Comparison of ENCODE assay signal across 8 cellular contexts in genomic region chr5:172849636-172850453, GRCh38. TPM values are rescaled to one million over a fixed set of nuclear protein-coding genes. Genes with fewer than 3 reads are reported as not detected.
DNase-seq lines count a peak whose midpoint lies in the region; ATAC-seq and TF ChIP-seq lines count a peak whose summit lies in the region.

No MANE protein-coding gene starts in this region.

- H3K36me3 Mint-ChIP-seq in T-helper 17 cell (ENCODE audit: low read depth) (no peaks in the 10 kb centered on the region), naive B cell (no peaks in the 10 kb centered on the region)

- no peak overlapping the region for H3K27ac ChIP-seq in effector memory CD4-positive, alpha-beta T cell (ENCODE audit: insufficient read depth, low read length, poor library complexity, severe bottlenecking)

- no peaks in the 10 kb centered on the region for H3K9me3 Mint-ChIP-seq in naive B cell

- DNase-seq in GM12865 (ENCODE audit: low read depth) (peak; percentile 84), HCEC 1CT (peak; percentile 37), T-helper 17 cell (no peak), naive B cell (peak; percentile 90), EL (no peak), Right ventricle myocardium superior (no peak)
- DNase-seq in effector memory CD4-positive, alpha-beta T cell = no peak
- DNase-seq in stimulated activated CD4-positive, alpha-beta T cell treated with anti-CD3 and anti-CD28 coated beads, Interleukin-2, amount 100 ng/mL, for 24 hours = no peak

- H3K27me3 ChIP-seq in effector memory CD4-positive, alpha-beta T cell (replicated peaks; ENCODE audit: control insufficient read depth, insufficient read depth, low read length, poor library complexity, severe bottlenecking) = no peaks in the 10 kb centered on the region

- H3K4me3 ChIP-seq in GM12865 (ENCODE audit: low read depth, low read length) = no peak overlapping the region; the same call in 1 of the 2 replicates
- no peak overlapping the region for H3K4me3 ChIP-seq in effector memory CD4-positive, alpha-beta T cell (ENCODE audit: insufficient read depth, low read depth, low read length, poor library complexity, severe bottlenecking)

- TF ChIP-seq CTCF in GM12865 (IDR thresholded peaks at IDR 0.05; ENCODE audit: insufficient read depth, low read depth, low read length, missing control alignments) = no peak

- H3K36me3 ChIP-seq in effector memory CD4-positive, alpha-beta T cell (ENCODE audit: control insufficient read depth, insufficient read depth, low read length) = no peaks in the 10 kb centered on the region

- H3K4me3 Mint-ChIP-seq in T-helper 17 cell (peak overlapping the region; percentile 21), naive B cell (peak overlapping the region; percentile 37 to 92 (median 86))

- intact Hi-C loops in Right ventricle myocardium superior (cut with DNase I) = no loop called here

- H3K27ac Mint-ChIP-seq in T-helper 17 cell = peak overlapping the region; percentile 87
- peak overlapping the region; percentile 97 to 100 (median 99) for H3K27ac Mint-ChIP-seq in naive B cell

- H3K9me3 ChIP-seq in T-helper 17 cell (ENCODE audit: control insufficient read depth, low read length, poor library complexity, severe bottlenecking) = no peaks in the 10 kb centered on the region
- no peaks in the 10 kb centered on the region for H3K9me3 ChIP-seq in effector memory CD4-positive, alpha-beta T cell (ENCODE audit: control insufficient read depth, low read length)

- H3K4me1 ChIP-seq in effector memory CD4-positive, alpha-beta T cell (ENCODE audit: control insufficient read depth, insufficient read depth, low read length, poor library complexity, severe bottlenecking) = no peaks in the 10 kb centered on the region

- H3K27me3 Mint-ChIP-seq in T-helper 17 cell (no peaks in the 10 kb centered on the region), naive B cell (no peaks in the 10 kb centered on the region)

- H3K4me1 Mint-ChIP-seq in T-helper 17 cell (peaks cover 24% of the 10 kb centered on the region), naive B cell (peaks cover 58 to 91% (median 87%) of the 10 kb centered on the region in 3 donors)

- peak; percentile 68 for ATAC-seq in T-helper 17 cell
- peak; percentile 79 to 80 for ATAC-seq in naive B cell (ENCODE audit: low read depth in 2 of 2)
- ATAC-seq in Right ventricle myocardium superior (ENCODE audit: poor library complexity) = no peak

RNA-seq across cellular contexts. Expression of gene ERGIC1, which starts 15.8 kb away (rescaled TPM):
- total RNA-seq in T-helper 17 cell = 10 to 100 TPM; 50.1 to 53.1 TPM
- 10 to 100 TPM; 53.2 to 86.1 (median 64.4) TPM for polyA plus RNA-seq in naive B cell (ENCODE audit: low read depth in 6 of 6)
- 75.5 TPM for total RNA-seq in Right ventricle myocardium superior

Comparison
In these comparisons a context has a peak if more than half of its experiments do, and no peak if none do; other contexts are left out.
1. DNase-seq: peak in GM12865 (single experiment), HCEC 1CT (single experiment) and naive B cell (single experiment); none in T-helper 17 cell (0 of 3), EL (single experiment), effector memory CD4-positive, alpha-beta T cell (0 of 3), stimulated activated CD4-positive, alpha-beta T cell treated with anti-CD3 and anti-CD28 coated beads, Interleukin-2, amount 100 ng/mL, for 24 hours (0 of 2) and Right ventricle myocardium superior (single experiment).